In genomic region chr9:89312154-89312616, GRCh38 we compare ENCODE assay signal across 8 cellular contexts. TPM values are rescaled to one million over a fixed set of nuclear protein-coding genes. Genes with fewer than 3 reads are reported as not detected.
DNase-seq lines count a peak whose midpoint lies in the region; ATAC-seq and TF ChIP-seq lines count a peak whose summit lies in the region.

No MANE protein-coding gene starts in this region.

- TF ChIP-seq CTCF in MCF 10A (IDR thresholded peaks at IDR 0.05; ENCODE audit: unreplicated experiment) = no peak

- peaks cover 24% of the 10 kb centered on the region for H3K36me3 Mint-ChIP-seq in MCF 10A (ENCODE audit: insufficient read depth, unreplicated experiment)

- no peak for ATAC-seq in HG03097 (IDR thresholded peaks at IDR 0.05; ENCODE audit: low FRiP score, unreplicated experiment)
- no peak for ATAC-seq in HG02571 (IDR thresholded peaks at IDR 0.05; ENCODE audit: unreplicated experiment)
- no peak for ATAC-seq in HG02678 (IDR thresholded peaks at IDR 0.05; ENCODE audit: unreplicated experiment)

- H3K27me3 Mint-ChIP-seq in MCF 10A (ENCODE audit: insufficient read depth, unreplicated experiment) = no peaks in the 10 kb centered on the region

- H3K9me3 ChIP-seq in mononuclear cell (ENCODE audit: low read depth, low read length) = no peaks in the 10 kb centered on the region

- H3K27me3 ChIP-seq in mononuclear cell (ENCODE audit: insufficient read depth, low read length) = no peaks in the 10 kb centered on the region

- H3K27ac Mint-ChIP-seq in MCF 10A (ENCODE audit: low read depth, unreplicated experiment) = peak overlapping the region; percentile 100

- H3K4me1 Mint-ChIP-seq in MCF 10A (ENCODE audit: insufficient read depth, unreplicated experiment) = peaks cover 10% of the 10 kb centered on the region

- CTCF ChIA-PET in MCF 10A (lab: Yijun Ruan, JAX) = interaction anchor here (0.6 to 1.0 kb wide), 3 partner anchors 33 to 238 kb away, joined by 3 to 7 read pairs (median 3); no protein-coding TSS in a partner anchor

- H3K9me3 Mint-ChIP-seq in MCF 10A (ENCODE audit: unreplicated experiment) = no peaks in the 10 kb centered on the region

- peak overlapping the region; percentile 72 for H3K4me3 ChIP-seq in mononuclear cell (ENCODE audit: low read length)

- peak overlapping the region; percentile 91 for H3K4me3 Mint-ChIP-seq in MCF 10A (ENCODE audit: unreplicated experiment)

- peaks cover 37% of the 10 kb centered on the region for H3K4me1 ChIP-seq in mononuclear cell (ENCODE audit: insufficient read depth, low read length)

- intact Hi-C loops in MCF 10A (cut with micrococcal nuclease) = no loop called here

- BruUV-seq in MCF 10A (replicated peaks; lab: Mats Ljungman, UMichigan) = no TSS peak

- POLR2A ChIA-PET in MCF 10A (lab: Yijun Ruan, JAX) = interaction anchor here (0.6 to 2.1 kb wide), 6 partner anchors 11 to 924 kb away, joined by 3 to 10 read pairs (median 4); partner anchors contain the start of gene SPIN1

- DNase-seq in ELR (ENCODE audit: low read depth) (peak; percentile 60), M059J (ENCODE audit: low read depth) (peak; percentile 48), MCF 10A (ENCODE audit: unreplicated experiment) (peak; percentile 48), NCI-H1436 treated with DMSO at 0.1 percent for 48 hours (lab: John Stamatoyannopoulos, UW) (no peak)

RNA-seq across cellular contexts. Expression of gene CKS2, which starts 1.2 kb away (rescaled TPM):
- total RNA-seq in M059J (2014; rRNA removed; shearing (Covaris generic)) = 574 and 946 TPM in 2 replicates
- total RNA-seq in MCF 10A (2022) = 82.2 and 90.4 TPM in 2 replicates
- total RNA-seq in mononuclear cell = 6.1 TPM

RNA-seq across cellular contexts. Expression of gene SECISBP2, which starts 6.1 kb away (rescaled TPM):
- 21.5 and 22.1 TPM in 2 replicates for total RNA-seq in M059J (2014; rRNA removed; shearing (Covaris generic))
- total RNA-seq in MCF 10A (2022) (36.4 and 38.9 TPM in 2 replicates), mononuclear cell (96.6 TPM)

Comparison
In these comparisons a context has a peak if more than half of its experiments do, and no peak if none do; other contexts are left out.
1. RNA of gene CKS2, which starts 1.2 kb away (total RNA-seq): 574 to 946 TPM in M059J and 82.2 to 90.4 TPM in MCF 10A; 6.1 TPM in mononuclear cell (single experiment); every median in the first group is over 10 times any median in the second.